11 cellular contexts compared by ENCODE assay signal in the genomic region with DNA sequence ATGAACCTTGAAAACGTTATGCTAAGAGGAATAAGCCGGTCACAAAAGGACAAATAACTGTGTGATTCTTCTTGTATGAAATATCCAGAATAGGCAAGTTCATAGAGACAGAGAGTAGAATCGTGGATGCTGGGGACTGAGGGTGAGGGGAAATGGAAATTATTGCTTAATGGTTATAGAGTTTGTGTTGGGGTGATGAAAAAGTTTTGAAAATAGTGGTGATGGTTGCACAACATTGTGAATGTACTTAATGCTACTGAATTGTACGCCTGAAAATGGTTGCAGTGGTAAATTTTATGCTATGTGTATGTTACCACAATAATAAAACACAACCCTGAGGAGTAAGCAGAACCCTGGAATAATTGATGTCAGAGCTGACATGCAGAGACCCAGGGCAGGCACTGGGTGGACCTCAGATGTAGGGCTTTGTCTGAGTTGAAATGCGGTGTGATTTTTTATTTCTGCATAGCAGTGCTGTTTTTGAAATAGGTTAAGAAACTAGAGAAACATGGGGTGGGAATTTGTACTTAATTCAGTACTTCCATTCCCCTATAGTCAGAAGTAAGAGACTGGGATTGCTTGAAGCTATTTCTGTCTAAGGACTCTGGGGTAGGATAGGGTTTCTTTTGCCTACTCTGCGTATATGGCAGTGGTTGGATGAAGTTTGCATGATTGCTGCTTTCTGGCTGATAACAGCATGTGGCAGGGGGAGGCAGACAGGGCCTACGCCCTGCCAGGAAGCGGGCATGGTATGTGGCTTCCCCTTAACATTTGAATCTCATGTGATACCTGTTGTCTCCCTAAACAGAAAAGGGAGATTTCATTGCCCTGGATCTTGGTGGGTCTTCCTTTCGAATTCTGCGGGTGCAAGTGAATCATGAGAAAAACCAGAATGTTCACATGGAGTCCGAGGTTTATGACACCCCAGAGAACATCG. TPM values are rescaled to one million over a fixed set of nuclear protein-coding genes. Genes with fewer than 3 reads are reported as not detected.
A peak's percentile ranks its signal among the peaks of the same experiment; 100 is the strongest.
DNase-seq lines count a peak whose midpoint lies in the region; ATAC-seq and TF ChIP-seq lines count a peak whose summit lies in the region.
"Had no signal": no experiment of that assay in that cellular context is flagged by ENCODE, and none has a peak within 500 bp of the region (broad histone marks: within the 10 kb centered on the region; RNA-seq: fewer than 3 reads in every experiment).

No MANE protein-coding gene starts in this region.

- CTCF ChIA-PET in activated CD4-positive, alpha-beta memory T cell treated with anti-CD3 and anti-CD28 coated beads for 36 hours (lab: Charles Lee): no interaction called here

- peak; percentile 19 to 77 for DNase-seq in cardiac muscle cell (ENCODE audit: low read depth in 1 of 2, low spot score in 1 of 2)
- no peak for DNase-seq in left ventricle myocardium superior
- DNase-seq in activated CD4-positive, alpha-beta memory T cell treated with anti-CD3 and anti-CD28 coated beads for 36 hours: peak; percentile 37
- peak; percentile 46 for DNase-seq in fibroblast of peridontal ligament (ENCODE audit: extremely low read depth)
- no peak for DNase-seq in upper lobe of right lung
- DNase-seq in NCI-H2081 (lab: John Stamatoyannopoulos, UW): no peak
- no peak for DNase-seq in occipital lobe (lab: John Stamatoyannopoulos, UW)
- DNase-seq: COR-L47; NCI-H524 treated with DMSO at 0.1 percent for 48 hours; stimulated activated naive B cell treated with anti-CD40 and anti-IgM and Interleukin-4, amounts not matched to agents 10 μg/mL and 1 μg/mL and 100 μg/mL, for 72 hours had no signal

- H3K9me3 ChIP-seq in cardiac muscle cell (ENCODE audit: low read depth): no peaks in the 10 kb centered on the region
- no peaks in the 10 kb centered on the region for H3K9me3 ChIP-seq in upper lobe of right lung

- peaks cover 47% of the 10 kb centered on the region for H3K4me1 Mint-ChIP-seq in activated CD4-positive, alpha-beta memory T cell treated with anti-CD3 and anti-CD28 coated beads for 36 hours (ENCODE audit: low read depth)

- H3K36me3 Mint-ChIP-seq in activated CD4-positive, alpha-beta memory T cell treated with anti-CD3 and anti-CD28 coated beads for 36 hours: peaks cover 14% of the 10 kb centered on the region

- POLR2A ChIA-PET in activated CD4-positive, alpha-beta memory T cell treated with anti-CD3 and anti-CD28 coated beads for 36 hours (lab: Charles Lee): no interaction called here

- H3K27me3 ChIP-seq in cardiac muscle cell (no peaks in the 10 kb centered on the region), upper lobe of right lung (no peaks in the 10 kb centered on the region)

- no peaks in the 10 kb centered on the region for H3K9me3 Mint-ChIP-seq in activated CD4-positive, alpha-beta memory T cell treated with anti-CD3 and anti-CD28 coated beads for 36 hours
- H3K9me3 Mint-ChIP-seq: stimulated activated naive B cell treated with anti-CD40 and anti-IgM and Interleukin-4, amounts not matched to agents 10 μg/mL and 1 μg/mL and 100 μg/mL, for 72 hours had no signal

- no peak overlapping the region for H3K4me3 Mint-ChIP-seq in activated CD4-positive, alpha-beta memory T cell treated with anti-CD3 and anti-CD28 coated beads for 36 hours
- H3K4me3 Mint-ChIP-seq: stimulated activated naive B cell treated with anti-CD40 and anti-IgM and Interleukin-4, amounts not matched to agents 10 μg/mL and 1 μg/mL and 100 μg/mL, for 72 hours had no signal

- H3K36me3 ChIP-seq in cardiac muscle cell (peaks cover 3% of the 10 kb centered on the region), upper lobe of right lung (peaks cover 6% of the 10 kb centered on the region)

- H3K27me3 Mint-ChIP-seq in activated CD4-positive, alpha-beta memory T cell treated with anti-CD3 and anti-CD28 coated beads for 36 hours: no peaks in the 10 kb centered on the region
- H3K27me3 Mint-ChIP-seq: stimulated activated naive B cell treated with anti-CD40 and anti-IgM and Interleukin-4, amounts not matched to agents 10 μg/mL and 1 μg/mL and 100 μg/mL, for 72 hours had no signal

- intact Hi-C loops in left ventricle myocardium superior (cut with micrococcal nuclease) (no loop called here), upper lobe of right lung (cut with DNase I) (no loop called here)
- intact Hi-C loops in activated CD4-positive, alpha-beta memory T cell treated with anti-CD3 and anti-CD28 coated beads for 36 hours (cut with micrococcal nuclease): no loop called here

- ATAC-seq in left ventricle myocardium superior (no peak), upper lobe of right lung (peak; percentile 3), GM18498 (IDR thresholded peaks at IDR 0.05; ENCODE audit: unreplicated experiment) (no peak)
- ATAC-seq: stimulated activated naive B cell treated with anti-CD40 and anti-IgM and Interleukin-4, amounts not matched to agents 10 μg/mL and 1 μg/mL and 100 μg/mL, for 72 hours had no signal

- H3K27ac ChIP-seq in cardiac muscle cell (peak overlapping the region; percentile 55), upper lobe of right lung (peak overlapping the region; percentile 80)

- peak overlapping the region; percentile 47 for H3K27ac Mint-ChIP-seq in activated CD4-positive, alpha-beta memory T cell treated with anti-CD3 and anti-CD28 coated beads for 36 hours

- TF ChIP-seq CTCF in cardiac muscle cell (IDR thresholded peaks at IDR 0.05; ENCODE audit: low read depth, low read length) (no peak), upper lobe of right lung (IDR thresholded peaks at IDR 0.05) (no peak)

- H3K4me3 ChIP-seq in cardiac muscle cell (no peak overlapping the region), upper lobe of right lung (no peak overlapping the region)

- H3K4me1 ChIP-seq in cardiac muscle cell (ENCODE audit: low read depth): peaks cover 25% of the 10 kb centered on the region
- H3K4me1 ChIP-seq in upper lobe of right lung: peaks cover 39% of the 10 kb centered on the region

RNA-seq across cellular contexts. Expression of gene TACR2, which starts 57.4 kb away (rescaled TPM):
- total RNA-seq in cardiac muscle cell (not detected in 2 replicates), left ventricle myocardium superior (not detected), upper lobe of right lung (0.90 TPM), occipital lobe (0.47 TPM)
- polyA plus RNA-seq in cardiac muscle cell: 0.26 and 0.53 TPM in 2 replicates
- total RNA-seq in activated CD4-positive, alpha-beta memory T cell treated with anti-CD3 and anti-CD28 coated beads for 36 hours: not detected

Comparison
In these comparisons a context has a peak if more than half of its experiments do, and no peak if none do; other contexts are left out.
1. DNase-seq: peak in cardiac muscle cell (2 of 2), activated CD4-positive, alpha-beta memory T cell treated with anti-CD3 and anti-CD28 coated beads for 36 hours (single experiment) and fibroblast of peridontal ligament (single experiment); none in left ventricle myocardium superior (single experiment), upper lobe of right lung (single experiment), NCI-H2081 (0 of 2) and occipital lobe (single experiment).